In genomic region chr9:127916665-127917581, GRCh38 we compare ENCODE assay signal across 8 cellular contexts. TPM values are rescaled to one million over a fixed set of nuclear protein-coding genes. Genes with fewer than 3 reads are reported as not detected.
A peak's percentile ranks its signal among the peaks of the same experiment; 100 is the strongest.
DNase-seq lines count a peak whose midpoint lies in the region; ATAC-seq, FAIRE-seq and TF ChIP-seq lines count a peak whose summit lies in the region.

TSS of gene ST6GALNAC4 (minus strand) at chr9:127917041. CDS start at chr9:127916419, 622 bp downstream.

- H3K9ac ChIP-seq in OCI-LY1 (ENCODE audit: low read length) (peak within 1 kb of the TSS; percentile 96), endothelial cell of umbilical vein (replicated peaks; ENCODE audit: extremely low read depth, insufficient read depth, low read length) (peak within 1 kb of the TSS; percentile 81)

- H3K9me2 ChIP-seq in OCI-LY1 (ENCODE audit: low read depth, low read length) = no peaks in the 10 kb centered on the region

- CTCF ChIA-PET in CD8-positive, alpha-beta memory T cell (lab: Charles Lee) = interaction anchor here (0.6 to 4.4 kb wide), 10 partner anchors 11 to 332 kb away, joined by 3 to 25 read pairs (median 6); partner anchors contain the start of gene TOR2A
- CTCF ChIA-PET in endothelial cell of umbilical vein (lab: Charles Lee) = interaction anchor here (0.6 to 2.3 kb wide), 8 partner anchors 10 to 182 kb away, joined by 3 to 10 read pairs (median 4); partner anchors contain the start of genes ST6GALNAC6 and TOR2A

- H3K9me1 ChIP-seq in endothelial cell of umbilical vein (replicated peaks; ENCODE audit: control insufficient read depth, extremely low read depth, insufficient read depth, low read length) = no peaks in the 10 kb centered on the region

- ATAC-seq in GM21360 (IDR thresholded peaks at IDR 0.05; ENCODE audit: unreplicated experiment) = peak; percentile 74

- H3K4me3 Mint-ChIP-seq in CD8-positive, alpha-beta memory T cell = peak within 1 kb of the TSS; percentile 82 to 94 (median 89)

- H3K9me3 Mint-ChIP-seq in CD8-positive, alpha-beta memory T cell = no peaks in the 10 kb centered on the region

- H3K4me3 ChIP-seq in CD8-positive, alpha-beta memory T cell (ENCODE audit: low read length) = peak within 1 kb of the TSS; percentile 94
- peak within 1 kb of the TSS; percentile 95 for H3K4me3 ChIP-seq in OCI-LY1 (ENCODE audit: low read depth, low read length, poor library complexity, severe bottlenecking)
- H3K4me3 ChIP-seq in endothelial cell of umbilical vein (replicated peaks in 1 of 3; ENCODE audit: insufficient read depth in 1 of 3, low read depth in 1 of 3, low read length in 3 of 3) = peak within 1 kb of the TSS; percentile 59 to 77 (median 71)

- DNase-seq in CD8-positive, alpha-beta memory T cell = peak; percentile 89 to 96 (median 94)
- DNase-seq in HTR-8/SVneo (ENCODE audit: insufficient read length, low spot score) (peak; percentile 79), activated T-cell treated with anti-CD3 and anti-CD28 coated beads for 1 hour (ENCODE audit: low read depth) (peak; percentile 94), endothelial cell of umbilical vein (ENCODE audit: low read depth, low spot score) (peak; percentile 89), middle frontal gyrus (ENCODE audit: extremely low spot score, low spot score) (peak; percentile 86)
- peak; percentile 93 to 95 for DNase-seq in stimulated activated CD8-positive, alpha-beta memory T cell treated with anti-CD3 and anti-CD28 coated beads, Interleukin-2, amount 100 ng/mL, for 1 hour (ENCODE audit: low read depth in 2 of 2)

- TF ChIP-seq CTCF in OCI-LY1 (IDR thresholded peaks at IDR 0.05; ENCODE audit: low read length) = no peak
- TF ChIP-seq CTCF in endothelial cell of umbilical vein (IDR thresholded peaks at IDR 0.05; ENCODE audit: extremely low read depth in 1 of 2, insufficient read depth in 1 of 2, low read depth in 1 of 2, low read length in 2 of 2) = no peak

- peaks cover 0 to 7% of the 10 kb centered on the region in 2 donors for H3K27me3 Mint-ChIP-seq in CD8-positive, alpha-beta memory T cell

- peaks cover 52% of the 10 kb centered on the region for H3K4me1 ChIP-seq in CD8-positive, alpha-beta memory T cell (ENCODE audit: insufficient read depth, low read length)
- H3K4me1 ChIP-seq in OCI-LY1 (ENCODE audit: insufficient read depth, low read length, severe bottlenecking) = peaks cover 48% of the 10 kb centered on the region
- peaks cover 38% of the 10 kb centered on the region for H3K4me1 ChIP-seq in endothelial cell of umbilical vein (ENCODE audit: control insufficient read depth, extremely low read depth, insufficient read depth, low read length)

- H3K27ac ChIP-seq in CD8-positive, alpha-beta memory T cell (ENCODE audit: low read depth, low read length) = peak within 1 kb of the TSS; percentile 81
- peak within 1 kb of the TSS; percentile 93 for H3K27ac ChIP-seq in OCI-LY1 (ENCODE audit: low read depth, low read length, poor library complexity, severe bottlenecking)
- H3K27ac ChIP-seq in endothelial cell of umbilical vein (ENCODE audit: insufficient read depth, low read depth, low read length) = peak within 1 kb of the TSS; percentile 55

- FAIRE-seq in HTR-8/SVneo (lab: Jason Lieb, UNC) = no peak
- peak; percentile 90 for FAIRE-seq in endothelial cell of umbilical vein (lab: Jason Lieb, UNC)

- H3K4me2 ChIP-seq in OCI-LY1 (ENCODE audit: low read length) (peak within 1 kb of the TSS; percentile 95), endothelial cell of umbilical vein (ENCODE audit: insufficient read depth, low read length) (peak within 1 kb of the TSS; percentile 68)

- POLR2A ChIA-PET in CD8-positive, alpha-beta memory T cell (lab: Charles Lee) = interaction anchor here (0.5 to 3.3 kb wide), 16 partner anchors 11 to 146 kb away, joined by 3 to 14 read pairs (median 4); partner anchors contain the start of genes CDK9 and EEIG1
- POLR2A ChIA-PET in endothelial cell of umbilical vein (lab: Charles Lee) = interaction anchor here (0.5 to 1.0 kb wide), 7 partner anchors 10 to 467 kb away, joined by 3 to 4 read pairs (median 3); partner anchors contain the start of genes PIP5KL1 and TOR2A

- no TSS peak for BruUV-seq in endothelial cell of umbilical vein (replicated peaks; lab: Mats Ljungman, UMichigan)

- no peak within 1 kb of the TSS for H2AFZ ChIP-seq in OCI-LY1 (ENCODE audit: low read length)
- peak within 1 kb of the TSS; percentile 81 for H2AFZ ChIP-seq in endothelial cell of umbilical vein (ENCODE audit: low read depth, low read length)

- dilution Hi-C loops in endothelial cell of umbilical vein (cut with MboI; ENCODE audit: extremely low pct_ligation_motif_present, low sequenced_read_pairs) = no loop called here

- no peaks in the 10 kb centered on the region for H3F3A ChIP-seq in OCI-LY1 (ENCODE audit: insufficient read depth, low read length)

- H3K27ac Mint-ChIP-seq in CD8-positive, alpha-beta memory T cell = peak within 1 kb of the TSS; percentile 53 to 95 (median 93)

- H3K36me3 ChIP-seq in CD8-positive, alpha-beta memory T cell (ENCODE audit: insufficient read depth, low read length) = no peaks in the 10 kb centered on the region
- H3K36me3 ChIP-seq in OCI-LY1 (ENCODE audit: insufficient read depth, low read length) = peaks cover 24% of the 10 kb centered on the region
- peaks cover 0 to 13% of the 10 kb centered on the region in 2 experiments for H3K36me3 ChIP-seq in endothelial cell of umbilical vein (ENCODE audit: control insufficient read depth in 2 of 2, extremely low read depth in 1 of 2, insufficient read depth in 2 of 2, low read length in 2 of 2)

- H3K9me3 ChIP-seq in CD8-positive, alpha-beta memory T cell (ENCODE audit: low read length) = no peaks in the 10 kb centered on the region
- H3K9me3 ChIP-seq in OCI-LY1 (ENCODE audit: low read length) (no peaks in the 10 kb centered on the region), endothelial cell of umbilical vein (replicated peaks; ENCODE audit: control insufficient read depth, insufficient read depth, low read length) (no peaks in the 10 kb centered on the region)

- H3K79me2 ChIP-seq in OCI-LY1 (ENCODE audit: insufficient read depth, low read length) (no peaks in the 10 kb centered on the region), endothelial cell of umbilical vein (ENCODE audit: control insufficient read depth, insufficient read depth, low read length) (peaks cover 12% of the 10 kb centered on the region)

- intact Hi-C loops in endothelial cell of umbilical vein (cut with micrococcal nuclease) = loop anchor here (1.0 to 10.0 kb wide), 4 partner anchors 11 to 415 kb away; partner anchors contain the start of gene ST6GALNAC6

- H3K36me3 Mint-ChIP-seq in CD8-positive, alpha-beta memory T cell = peaks cover 0 to 27% (median 0%) of the 10 kb centered on the region in 3 donors

- H4K20me1 ChIP-seq in OCI-LY1 (ENCODE audit: insufficient read depth, low read length) (no peaks in the 10 kb centered on the region), endothelial cell of umbilical vein (replicated peaks; ENCODE audit: control insufficient read depth, extremely low read depth, insufficient read depth, low read length) (no peaks in the 10 kb centered on the region)

- peak; percentile 82 for TF ChIP-seq POLR2A in endothelial cell of umbilical vein (IDR thresholded peaks at IDR 0.05; ENCODE audit: low read depth, low read length)

- H3K4me1 Mint-ChIP-seq in CD8-positive, alpha-beta memory T cell = peaks cover 40 to 66% (median 45%) of the 10 kb centered on the region in 3 donors

- no peaks in the 10 kb centered on the region for H3K27me3 ChIP-seq in CD8-positive, alpha-beta memory T cell (ENCODE audit: insufficient read depth, low read length, poor library complexity, severe bottlenecking)
- no peaks in the 10 kb centered on the region for H3K27me3 ChIP-seq in OCI-LY1 (ENCODE audit: insufficient read depth, low read length)
- H3K27me3 ChIP-seq in endothelial cell of umbilical vein (ENCODE audit: control insufficient read depth in 2 of 2, insufficient read depth in 2 of 2, low read length in 2 of 2) = no peaks in the 10 kb centered on the region

TF ChIP-seq in endothelial cell of umbilical vein, 7 proteins besides CTCF, POLR2A, EP300 and RAD21:
- TF ChIP-seq JUN (IDR thresholded peaks at IDR 0.05; ENCODE audit: borderline replicate concordance, insufficient read depth, insufficient read length, low read depth) (no peak), MYC (IDR thresholded peaks at IDR 0.05; ENCODE audit: low read depth, low read length) (no peak), POLR2AphosphoS5 (IDR thresholded peaks at IDR 0.05; ENCODE audit: insufficient read depth, low read depth, low read length) (no peak), FOS (IDR thresholded peaks at IDR 0.05; ENCODE audit: borderline replicate concordance, insufficient read depth, low read length) (no peak), EZH2 (IDR thresholded peaks at IDR 0.05; ENCODE audit: borderline replicate concordance, low read depth, low read length, severe bottlenecking) (no peak), GATA2 (IDR thresholded peaks at IDR 0.05; ENCODE audit: insufficient read depth, insufficient read length, low read depth, low read length) (no peak), MAX (IDR thresholded peaks at IDR 0.05; ENCODE audit: insufficient read depth, insufficient read length) (no peak)
TF ChIP-seq in endothelial cell of umbilical vein: peak in this region for 0.

RNA-seq across cellular contexts. Expression of gene ST6GALNAC4, which starts in this region (rescaled TPM):
- total RNA-seq in CD8-positive, alpha-beta memory T cell = 10 to 100 TPM; 32.9 to 43.2 TPM
- 28.7 TPM for polyA plus RNA-seq in CD8-positive, alpha-beta memory T cell
- total RNA-seq in endothelial cell of umbilical vein = 38.1 and 45.9 TPM in 2 replicates
- 85.3 and 108 TPM in 2 replicates for polyA plus RNA-seq in endothelial cell of umbilical vein
- 44.2 and 64.3 TPM in 2 replicates for polyA plus RNA-seq in endothelial cell of umbilical vein (2011; cell fraction: cytosol; rRNA removed)
- polyA plus RNA-seq in endothelial cell of umbilical vein (2011; cell fraction: nucleus; rRNA removed) = 38.1 and 41.5 TPM in 2 replicates
- polyA plus RNA-seq in endothelial cell of umbilical vein (2012) = 39.9 and 49.4 TPM in 2 replicates
- polyA minus RNA-seq in endothelial cell of umbilical vein = 38.1 and 51.5 TPM in 2 replicates
- 129 TPM for polyA minus RNA-seq in endothelial cell of umbilical vein (2011; cell fraction: cytosol; rRNA and poly(A)+ RNA removed)
- polyA minus RNA-seq in endothelial cell of umbilical vein (2011; cell fraction: nucleus; rRNA and poly(A)+ RNA removed) = 19.7 and 26.7 TPM in 2 replicates

Comparison
In these comparisons a context has a peak if more than half of its experiments do, and no peak if none do; other contexts are left out.
1. Peak in every context shown above with its lines: DNase-seq, ATAC-seq, H3K4me3 ChIP-seq and H3K27ac ChIP-seq.